Comparison of ENCODE assay signal across 1 cellular context in the genomic region with DNA sequence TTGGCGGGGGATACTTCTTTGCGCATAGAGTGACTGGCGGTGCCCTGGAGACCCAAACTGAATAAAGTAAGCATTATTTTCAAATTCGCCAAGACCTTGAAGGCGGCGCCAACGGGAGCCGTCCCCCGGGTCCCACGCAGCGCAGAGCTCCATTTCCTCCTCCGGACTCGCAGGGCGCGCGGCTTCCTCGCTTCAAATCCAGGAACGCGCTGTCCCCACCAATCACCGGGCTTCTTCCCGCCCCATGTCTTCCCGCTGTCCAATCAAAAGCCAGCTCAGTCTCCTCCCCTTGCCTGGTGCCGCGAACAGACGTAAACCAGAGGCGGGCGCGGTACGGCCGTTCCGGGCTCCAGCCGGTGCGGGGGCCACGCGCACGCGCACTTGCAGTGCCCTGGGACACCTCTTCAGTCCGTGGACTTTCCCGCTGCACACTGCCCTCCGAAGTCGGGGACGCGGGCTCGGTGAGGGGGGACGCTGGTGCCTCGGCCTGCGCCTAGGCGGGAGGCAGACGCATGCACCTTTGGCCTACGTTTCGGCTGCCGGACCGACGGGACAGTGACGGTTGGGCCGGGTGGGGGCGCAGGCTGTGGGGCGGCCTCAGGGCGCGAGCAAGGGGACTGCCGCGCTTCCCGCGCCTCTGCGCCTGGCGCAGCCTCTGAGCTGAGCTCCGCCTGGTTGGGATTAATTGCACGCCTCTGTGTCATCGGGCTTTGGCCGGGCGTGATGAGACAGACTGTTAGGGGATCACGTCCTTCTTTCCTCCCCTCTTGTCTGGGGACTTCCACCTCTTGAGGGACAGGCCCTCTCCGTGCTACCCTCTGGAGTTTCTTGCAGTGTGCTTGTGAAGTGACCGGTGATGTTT.
TF ChIP-seq lines count a peak whose summit lies in the region.

A gene with protein sequence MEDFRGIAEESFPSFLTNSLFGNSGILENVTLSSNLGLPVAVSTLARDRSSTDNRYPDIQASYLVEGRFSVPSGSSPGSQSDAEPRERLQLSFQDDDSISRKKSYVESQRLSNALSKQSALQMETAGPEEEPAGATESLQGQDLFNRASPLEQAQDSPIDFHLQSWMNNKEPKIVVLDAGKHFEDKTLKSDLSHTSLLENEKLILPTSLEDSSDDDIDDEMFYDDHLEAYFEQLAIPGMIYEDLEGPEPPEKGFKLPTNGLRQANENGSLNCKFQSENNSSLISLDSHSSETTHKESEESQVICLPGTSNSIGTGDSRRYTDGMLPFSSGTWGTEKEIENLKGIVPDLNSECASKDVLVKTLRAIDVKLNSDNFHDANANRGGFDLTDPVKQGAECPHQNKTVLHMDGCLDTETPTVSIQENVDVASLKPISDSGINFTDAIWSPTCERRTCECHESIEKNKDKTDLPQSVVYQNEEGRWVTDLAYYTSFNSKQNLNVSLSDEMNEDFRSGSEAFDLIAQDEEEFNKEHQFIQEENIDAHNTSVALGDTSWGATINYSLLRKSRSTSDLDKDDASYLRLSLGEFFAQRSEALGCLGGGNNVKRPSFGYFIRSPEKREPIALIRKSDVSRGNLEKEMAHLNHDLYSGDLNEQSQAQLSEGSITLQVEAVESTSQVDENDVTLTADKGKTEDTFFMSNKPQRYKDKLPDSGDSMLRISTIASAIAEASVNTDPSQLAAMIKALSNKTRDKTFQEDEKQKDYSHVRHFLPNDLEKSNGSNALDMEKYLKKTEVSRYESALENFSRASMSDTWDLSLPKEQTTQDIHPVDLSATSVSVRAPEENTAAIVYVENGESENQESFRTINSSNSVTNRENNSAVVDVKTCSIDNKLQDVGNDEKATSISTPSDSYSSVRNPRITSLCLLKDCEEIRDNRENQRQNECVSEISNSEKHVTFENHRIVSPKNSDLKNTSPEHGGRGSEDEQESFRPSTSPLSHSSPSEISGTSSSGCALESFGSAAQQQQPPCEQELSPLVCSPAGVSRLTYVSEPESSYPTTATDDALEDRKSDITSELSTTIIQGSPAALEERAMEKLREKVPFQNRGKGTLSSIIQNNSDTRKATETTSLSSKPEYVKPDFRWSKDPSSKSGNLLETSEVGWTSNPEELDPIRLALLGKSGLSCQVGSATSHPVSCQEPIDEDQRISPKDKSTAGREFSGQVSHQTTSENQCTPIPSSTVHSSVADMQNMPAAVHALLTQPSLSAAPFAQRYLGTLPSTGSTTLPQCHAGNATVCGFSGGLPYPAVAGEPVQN (N-terminal part only) (plus strand): TSS at position 386 of the 862 bp plus-strand sequence. CDS start 8,063 bp downstream, outside the sequence.

TF ChIP-seq in K562, 482 proteins besides CTCF, POLR2A, EP300 and RAD21 (continued from another document and continues in another):
- peak; percentile 55 for TF ChIP-seq PKNOX1 (IDR thresholded peaks at IDR 0.05)
- TF ChIP-seq, protein P1, sequence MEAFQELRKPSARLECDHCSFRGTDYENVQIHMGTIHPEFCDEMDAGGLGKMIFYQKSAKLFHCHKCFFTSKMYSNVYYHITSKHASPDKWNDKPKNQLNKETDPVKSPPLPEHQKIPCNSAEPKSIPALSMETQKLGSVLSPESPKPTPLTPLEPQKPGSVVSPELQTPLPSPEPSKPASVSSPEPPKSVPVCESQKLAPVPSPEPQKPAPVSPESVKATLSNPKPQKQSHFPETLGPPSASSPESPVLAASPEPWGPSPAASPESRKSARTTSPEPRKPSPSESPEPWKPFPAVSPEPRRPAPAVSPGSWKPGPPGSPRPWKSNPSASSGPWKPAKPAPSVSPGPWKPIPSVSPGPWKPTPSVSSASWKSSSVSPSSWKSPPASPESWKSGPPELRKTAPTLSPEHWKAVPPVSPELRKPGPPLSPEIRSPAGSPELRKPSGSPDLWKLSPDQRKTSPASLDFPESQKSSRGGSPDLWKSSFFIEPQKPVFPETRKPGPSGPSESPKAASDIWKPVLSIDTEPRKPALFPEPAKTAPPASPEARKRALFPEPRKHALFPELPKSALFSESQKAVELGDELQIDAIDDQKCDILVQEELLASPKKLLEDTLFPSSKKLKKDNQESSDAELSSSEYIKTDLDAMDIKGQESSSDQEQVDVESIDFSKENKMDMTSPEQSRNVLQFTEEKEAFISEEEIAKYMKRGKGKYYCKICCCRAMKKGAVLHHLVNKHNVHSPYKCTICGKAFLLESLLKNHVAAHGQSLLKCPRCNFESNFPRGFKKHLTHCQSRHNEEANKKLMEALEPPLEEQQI (IDR thresholded peaks at IDR 0.05): no peak
- TF ChIP-seq MYNN (IDR thresholded peaks at IDR 0.05): no peak
- TF ChIP-seq MYNN (CRISPR knock-in tag; IDR thresholded peaks at IDR 0.05): no peak
- TF ChIP-seq ZNF316 (IDR thresholded peaks at IDR 0.05): no peak
- TF ChIP-seq MBD2 (IDR thresholded peaks at IDR 0.05; ENCODE audit: borderline replicate concordance, low read depth): peak; percentile 94
- TF ChIP-seq SREBF1 (IDR thresholded peaks at IDR 0.05; ENCODE audit: borderline replicate concordance, low read depth, low read length): 0 out of 2 replicates have a peak, but pooled peaks have one; percentile 24
- peak in 2 of 3 experiments; percentile 71 to 87 for TF ChIP-seq YY1 (IDR thresholded peaks at IDR 0.05; ENCODE audit: borderline replicate concordance in 1 of 3, control insufficient read depth in 1 of 3, extremely low read depth in 1 of 3, insufficient read depth in 3 of 3, insufficient read length in 1 of 3, insufficient replicate concordance in 2 of 3, low read depth in 1 of 3, low read length in 2 of 3)
- TF ChIP-seq ZNF561 (CRISPR knock-in tag; conservative IDR thresholded peaks at IDR 0.05): no peak
- TF ChIP-seq ZNF174 (CRISPR knock-in tag; IDR thresholded peaks at IDR 0.05): no peak
- 0 out of 2 replicates have a peak, but pooled peaks have one; percentile 31 for TF ChIP-seq JUN (IDR thresholded peaks at IDR 0.05; ENCODE audit: borderline replicate concordance, low read depth, low read length)
- no peak for TF ChIP-seq JUN (CRISPR knock-in tag; IDR thresholded peaks at IDR 0.05; ENCODE audit: borderline replicate concordance)
- TF ChIP-seq KLF1 (tag; IDR thresholded peaks at IDR 0.05): no peak
- no peak for TF ChIP-seq SMC3 (conservative IDR thresholded peaks at IDR 0.05; ENCODE audit: insufficient read depth, low read depth, low read length)
- TF ChIP-seq CREB3 (tag; conservative IDR thresholded peaks at IDR 0.05; ENCODE audit: low read depth): no peak
- TF ChIP-seq ID3 (CRISPR knock-in tag; IDR thresholded peaks at IDR 0.05): no peak
- TF ChIP-seq ID3 (tag; IDR thresholded peaks at IDR 0.05): no peak
- TF ChIP-seq CBFA2T2 (conservative IDR thresholded peaks at IDR 0.05): no peak
- TF ChIP-seq TCF7 (IDR thresholded peaks at IDR 0.05; ENCODE audit: borderline replicate concordance): peak; percentile 74; the same call in 1 of the 2 replicates
- no peak for TF ChIP-seq DDX20 (tag; IDR thresholded peaks at IDR 0.05; ENCODE audit: low read depth)
- TF ChIP-seq KDM5B (IDR thresholded peaks at IDR 0.05; ENCODE audit: insufficient replicate concordance, low read depth, low read length): peak; percentile 91
- TF ChIP-seq, protein P2, sequence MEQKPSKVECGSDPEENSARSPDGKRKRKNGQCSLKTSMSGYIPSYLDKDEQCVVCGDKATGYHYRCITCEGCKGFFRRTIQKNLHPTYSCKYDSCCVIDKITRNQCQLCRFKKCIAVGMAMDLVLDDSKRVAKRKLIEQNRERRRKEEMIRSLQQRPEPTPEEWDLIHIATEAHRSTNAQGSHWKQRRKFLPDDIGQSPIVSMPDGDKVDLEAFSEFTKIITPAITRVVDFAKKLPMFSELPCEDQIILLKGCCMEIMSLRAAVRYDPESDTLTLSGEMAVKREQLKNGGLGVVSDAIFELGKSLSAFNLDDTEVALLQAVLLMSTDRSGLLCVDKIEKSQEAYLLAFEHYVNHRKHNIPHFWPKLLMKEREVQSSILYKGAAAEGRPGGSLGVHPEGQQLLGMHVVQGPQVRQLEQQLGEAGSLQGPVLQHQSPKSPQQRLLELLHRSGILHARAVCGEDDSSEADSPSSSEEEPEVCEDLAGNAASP (IDR thresholded peaks at IDR 0.05): no peak
- TF ChIP-seq MITF (IDR thresholded peaks at IDR 0.05): no peak
- 0 out of 2 replicates have a peak, but pooled peaks have one; percentile 37 for TF ChIP-seq PHF21A (IDR thresholded peaks at IDR 0.05; ENCODE audit: borderline replicate concordance, low read depth)
- no peak for TF ChIP-seq ZBTB17 (CRISPR knock-in tag; IDR thresholded peaks at IDR 0.05)
- TF ChIP-seq ZNF431 (CRISPR knock-in tag; IDR thresholded peaks at IDR 0.05): peak; percentile 66; the same call in 1 of the 2 replicates
- peak; percentile 72 for TF ChIP-seq MEIS2 (IDR thresholded peaks at IDR 0.05; ENCODE audit: partially characterized antibody)
- TF ChIP-seq, protein P3, sequence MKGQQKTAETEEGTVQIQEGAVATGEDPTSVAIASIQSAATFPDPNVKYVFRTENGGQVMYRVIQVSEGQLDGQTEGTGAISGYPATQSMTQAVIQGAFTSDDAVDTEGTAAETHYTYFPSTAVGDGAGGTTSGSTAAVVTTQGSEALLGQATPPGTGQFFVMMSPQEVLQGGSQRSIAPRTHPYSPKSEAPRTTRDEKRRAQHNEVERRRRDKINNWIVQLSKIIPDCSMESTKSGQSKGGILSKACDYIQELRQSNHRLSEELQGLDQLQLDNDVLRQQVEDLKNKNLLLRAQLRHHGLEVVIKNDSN (CRISPR knock-in tag; IDR thresholded peaks at IDR 0.05): peak; percentile 88
- TF ChIP-seq, protein P4, sequence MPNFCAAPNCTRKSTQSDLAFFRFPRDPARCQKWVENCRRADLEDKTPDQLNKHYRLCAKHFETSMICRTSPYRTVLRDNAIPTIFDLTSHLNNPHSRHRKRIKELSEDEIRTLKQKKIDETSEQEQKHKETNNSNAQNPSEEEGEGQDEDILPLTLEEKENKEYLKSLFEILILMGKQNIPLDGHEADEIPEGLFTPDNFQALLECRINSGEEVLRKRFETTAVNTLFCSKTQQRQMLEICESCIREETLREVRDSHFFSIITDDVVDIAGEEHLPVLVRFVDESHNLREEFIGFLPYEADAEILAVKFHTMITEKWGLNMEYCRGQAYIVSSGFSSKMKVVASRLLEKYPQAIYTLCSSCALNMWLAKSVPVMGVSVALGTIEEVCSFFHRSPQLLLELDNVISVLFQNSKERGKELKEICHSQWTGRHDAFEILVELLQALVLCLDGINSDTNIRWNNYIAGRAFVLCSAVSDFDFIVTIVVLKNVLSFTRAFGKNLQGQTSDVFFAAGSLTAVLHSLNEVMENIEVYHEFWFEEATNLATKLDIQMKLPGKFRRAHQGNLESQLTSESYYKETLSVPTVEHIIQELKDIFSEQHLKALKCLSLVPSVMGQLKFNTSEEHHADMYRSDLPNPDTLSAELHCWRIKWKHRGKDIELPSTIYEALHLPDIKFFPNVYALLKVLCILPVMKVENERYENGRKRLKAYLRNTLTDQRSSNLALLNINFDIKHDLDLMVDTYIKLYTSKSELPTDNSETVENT (CRISPR knock-in tag; IDR thresholded peaks at IDR 0.05): peak; percentile 69
- TF ChIP-seq, protein P5, sequence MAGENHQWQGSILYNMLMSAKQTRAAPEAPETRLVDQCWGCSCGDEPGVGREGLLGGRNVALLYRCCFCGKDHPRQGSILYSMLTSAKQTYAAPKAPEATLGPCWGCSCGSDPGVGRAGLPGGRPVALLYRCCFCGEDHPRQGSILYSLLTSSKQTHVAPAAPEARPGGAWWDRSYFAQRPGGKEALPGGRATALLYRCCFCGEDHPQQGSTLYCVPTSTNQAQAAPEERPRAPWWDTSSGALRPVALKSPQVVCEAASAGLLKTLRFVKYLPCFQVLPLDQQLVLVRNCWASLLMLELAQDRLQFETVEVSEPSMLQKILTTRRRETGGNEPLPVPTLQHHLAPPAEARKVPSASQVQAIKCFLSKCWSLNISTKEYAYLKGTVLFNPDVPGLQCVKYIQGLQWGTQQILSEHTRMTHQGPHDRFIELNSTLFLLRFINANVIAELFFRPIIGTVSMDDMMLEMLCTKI (IDR thresholded peaks at IDR 0.05; ENCODE audit: partially characterized antibody): no peak
- no peak for TF ChIP-seq ILF3 (IDR thresholded peaks at IDR 0.05; ENCODE audit: borderline replicate concordance)
- no peak for TF ChIP-seq CBX2 (IDR thresholded peaks at IDR 0.05; ENCODE audit: insufficient read depth, low read length, poor library complexity, severe bottlenecking)
- 0 out of 2 replicates have a peak, but pooled peaks have one; percentile 16 for TF ChIP-seq CREB3L1 (IDR thresholded peaks at IDR 0.05; ENCODE audit: borderline replicate concordance, low read depth)
- TF ChIP-seq HCFC1 (IDR thresholded peaks at IDR 0.05; ENCODE audit: low read depth, low read length): no peak; the same call in 1 of the 2 replicates
- TF ChIP-seq EHMT2 (IDR thresholded peaks at IDR 0.05): no peak
